In genomic region chr4:165152527-165152926, GRCh38 we compare ENCODE assay signal across 17 cellular contexts.
"Had no signal": no experiment of that assay in that cellular context is flagged by ENCODE, and none has a peak within 500 bp of the region (broad histone marks: within the 10 kb centered on the region; RNA-seq: fewer than 3 reads in every experiment).

No MANE protein-coding gene starts in this region.

- H3K27me3 ChIP-seq: foreskin keratinocyte, thyroid gland had no signal

- H2AFZ ChIP-seq: parathyroid adenoma had no signal

- H3K4me1 ChIP-seq: parathyroid adenoma, thyroid gland had no signal

- H3K36me3 ChIP-seq: thyroid gland had no signal

- H3K4me1 Mint-ChIP-seq: activated CD4-positive, alpha-beta T cell treated with anti-CD3 and anti-CD28 coated beads, Interleukin-2, amount 10 ng/mL, durations not matched to agents 24 days and 14 days; activated naive CD8-positive, alpha-beta T cell treated with anti-CD3 and anti-CD28 coated beads for 36 hours; immature natural killer cell; stimulated activated effector memory CD8-positive, alpha-beta T cell treated with anti-CD3 and anti-CD28 coated beads, Interleukin-12 subunit alpha, Interleukin-12 subunit beta, amount 100 ng/mL, for 72 hours had no signal

- H3K27ac Mint-ChIP-seq: activated CD4-positive, alpha-beta T cell treated with anti-CD3 and anti-CD28 coated beads, Interleukin-2, amount 10 ng/mL, durations not matched to agents 24 days and 14 days; activated naive CD8-positive, alpha-beta T cell treated with anti-CD3 and anti-CD28 coated beads for 36 hours; activated T-helper 1 cell treated with anti-CD3 and anti-CD28 coated beads, Interleukin-12 subunit alpha, Interleukin-12 subunit beta, Interleukin-2, Interleukin-4 antibody, amounts not matched to agents 30 ng/mL and 10 ng/mL and 1 ng/mL, durations not matched to agents 14 hours and 24 hours and 36 hours; effector memory CD8-positive, alpha-beta T cell; immature natural killer cell; naive B cell; stimulated activated effector memory CD8-positive, alpha-beta T cell treated with anti-CD3 and anti-CD28 coated beads, Interleukin-12 subunit alpha, Interleukin-12 subunit beta, amount 100 ng/mL, for 72 hours had no signal

- H3K4me3 ChIP-seq: lung, thyroid gland had no signal

- DNase-seq: activated CD4-positive, alpha-beta T cell treated with anti-CD3 and anti-CD28 coated beads, Interleukin-2, amount 10 ng/mL, durations not matched to agents 24 days and 14 days; activated CD4-positive, CD25-positive, alpha-beta regulatory T cell; activated CD8-positive, alpha-beta memory T cell treated with anti-CD3 and anti-CD28 coated beads for 24 hours; activated naive CD8-positive, alpha-beta T cell treated with anti-CD3 and anti-CD28 coated beads for 36 hours; dermis blood vessel endothelial cell; effector memory CD8-positive, alpha-beta T cell; foreskin keratinocyte; immature natural killer cell; left colon; naive B cell; stimulated activated CD4-positive, alpha-beta T cell treated with anti-CD3 and anti-CD28 coated beads, Interleukin-12 subunit alpha, Interleukin-12 subunit beta, amount 100 ng/mL, for 4 hours; stimulated activated CD4-positive, alpha-beta T cell treated with anti-CD3 and anti-CD28 coated beads, Interleukin-2, amount 100 ng/mL, for 24 hours; thyroid gland had no signal

- H3K9me3 Mint-ChIP-seq: effector memory CD8-positive, alpha-beta T cell; stimulated activated effector memory CD8-positive, alpha-beta T cell treated with anti-CD3 and anti-CD28 coated beads, Interleukin-12 subunit alpha, Interleukin-12 subunit beta, amount 100 ng/mL, for 72 hours had no signal

- H3K27ac ChIP-seq: foreskin keratinocyte, parathyroid adenoma, thyroid gland had no signal

- H3K4me3 Mint-ChIP-seq: activated CD4-positive, alpha-beta T cell treated with anti-CD3 and anti-CD28 coated beads, Interleukin-2, amount 10 ng/mL, durations not matched to agents 24 days and 14 days; activated naive CD8-positive, alpha-beta T cell treated with anti-CD3 and anti-CD28 coated beads for 36 hours; activated T-helper 1 cell treated with anti-CD3 and anti-CD28 coated beads, Interleukin-12 subunit alpha, Interleukin-12 subunit beta, Interleukin-2, Interleukin-4 antibody, amounts not matched to agents 30 ng/mL and 10 ng/mL and 1 ng/mL, durations not matched to agents 14 hours and 24 hours and 36 hours; effector memory CD8-positive, alpha-beta T cell; immature natural killer cell; naive B cell; stimulated activated effector memory CD8-positive, alpha-beta T cell treated with anti-CD3 and anti-CD28 coated beads, Interleukin-12 subunit alpha, Interleukin-12 subunit beta, amount 100 ng/mL, for 72 hours had no signal

- H3K9ac ChIP-seq: parathyroid adenoma had no signal

- H3K36me3 Mint-ChIP-seq: immature natural killer cell; stimulated activated effector memory CD8-positive, alpha-beta T cell treated with anti-CD3 and anti-CD28 coated beads, Interleukin-12 subunit alpha, Interleukin-12 subunit beta, amount 100 ng/mL, for 72 hours had no signal

- H3K9me3 ChIP-seq: thyroid gland had no signal
